In the genomic region with DNA sequence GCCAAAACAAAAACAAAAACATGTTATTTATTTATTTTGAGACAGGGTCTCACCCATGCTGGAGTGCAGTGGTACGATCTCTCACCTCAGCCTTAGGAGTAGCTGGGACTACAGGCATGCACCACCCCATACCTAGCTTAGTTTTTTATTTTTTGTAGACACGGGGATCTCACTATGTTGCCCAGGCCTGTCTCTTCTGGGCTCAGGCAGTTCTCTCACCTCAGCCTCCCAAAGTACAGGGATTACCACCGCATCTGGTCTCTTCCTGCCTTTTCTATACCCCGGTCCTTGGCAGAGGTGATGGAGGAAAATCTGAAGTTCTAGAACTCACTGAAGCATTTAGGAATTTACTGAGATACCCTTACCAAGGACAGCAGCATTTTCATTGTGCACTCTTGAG, we compare ENCODE assay signal across 1 cellular context.
TF ChIP-seq lines count a peak whose summit lies in the region.

No MANE protein-coding gene starts in this region.

TF ChIP-seq in liver, 16 proteins besides CTCF, POLR2A, EP300 and RAD21 (continued from another document):
- no peak for TF ChIP-seq RXRA (IDR thresholded peaks at IDR 0.05)
- no peak for TF ChIP-seq FOXA2 (IDR thresholded peaks at IDR 0.05)
- TF ChIP-seq NR2F2 (IDR thresholded peaks at IDR 0.05) = no peak
- TF ChIP-seq JUND (IDR thresholded peaks at IDR 0.05) = no peak
